Comparison of ENCODE assay signal across 10 cellular contexts in genomic region chr10:10520391-10521385, GRCh38.
DNase-seq lines count a peak whose midpoint lies in the region; ATAC-seq and TF ChIP-seq lines count a peak whose summit lies in the region.
"Had no signal": no experiment of that assay in that cellular context is flagged by ENCODE, and none has a peak within 500 bp of the region (broad histone marks: within the 10 kb centered on the region; RNA-seq: fewer than 3 reads in every experiment).

No MANE protein-coding gene starts in this region.

- no peak for TF ChIP-seq CTCF in breast epithelium (IDR thresholded peaks at IDR 0.05)

- H3K36me3 ChIP-seq in breast epithelium: no peaks in the 10 kb centered on the region
- no peaks in the 10 kb centered on the region for H3K36me3 ChIP-seq in MG63

- ATAC-seq in GM19035 (IDR thresholded peaks at IDR 0.05; ENCODE audit: unreplicated experiment) (peak; percentile 92), HG02981 (IDR thresholded peaks at IDR 0.05; ENCODE audit: unreplicated experiment) (peak; percentile 94)

- H3K9me3 ChIP-seq in breast epithelium (no peaks in the 10 kb centered on the region), MG63 (no peaks in the 10 kb centered on the region)

- no peaks in the 10 kb centered on the region for H3K27me3 ChIP-seq in breast epithelium
- no peaks in the 10 kb centered on the region for H3K27me3 ChIP-seq in MG63

- H3K4me3 ChIP-seq in breast epithelium (no peak overlapping the region), MG63 (no peak overlapping the region)
- H3K4me3 ChIP-seq: SK-N-MC had no signal

- no peak overlapping the region for H3K27ac ChIP-seq in breast epithelium
- H3K27ac ChIP-seq: C4-2B, SK-N-MC had no signal

- DNase-seq in Ammon's horn (ENCODE audit: low spot score) (peak; percentile 23), NCI-H748 treated with DMSO at 0.1 percent for 48 hours (lab: John Stamatoyannopoulos, UW) (peak; percentile 48), breast epithelium (ENCODE audit: low spot score in 2 of 2) (no peak), NCI-H2171 (lab: John Stamatoyannopoulos, UW) (no peak), MG63 (no peak)
- no peak for DNase-seq in NK-92 treated with Interleukin-12 subunit alpha and Interleukin-12 subunit beta, amount 100 ng/mL, for 24 hours (lab: John Stamatoyannopoulos, UW)

- TF ChIP-seq POLR2A in breast epithelium (IDR thresholded peaks at IDR 0.05): no peak

- no peaks in the 10 kb centered on the region for H3K4me1 ChIP-seq in breast epithelium

- intact Hi-C loops in breast epithelium (cut with DNase I; ENCODE audit: low total_unique reads): no loop called here

Comparison
In these comparisons a context has a peak if more than half of its experiments do, and no peak if none do; other contexts are left out.
1. DNase-seq: peak in Ammon's horn (single experiment) and NCI-H748 treated with DMSO at 0.1 percent for 48 hours (single experiment); none in breast epithelium (0 of 2), NCI-H2171 (single experiment), NK-92 treated with Interleukin-12 subunit alpha and Interleukin-12 subunit beta, amount 100 ng/mL, for 24 hours (single experiment) and MG63 (single experiment).